ENCODE assay signal across 20 cellular contexts in genomic region chr1:41475346-41475745, GRCh38. TPM values are rescaled to one million over a fixed set of nuclear protein-coding genes. Genes with fewer than 3 reads are reported as not detected.
DNase-seq lines count a peak whose midpoint lies in the region; ATAC-seq and TF ChIP-seq lines count a peak whose summit lies in the region.
"Had no signal": no experiment of that assay in that cellular context is flagged by ENCODE, and none has a peak within 500 bp of the region (broad histone marks: within the 10 kb centered on the region; RNA-seq: fewer than 3 reads in every experiment).

No MANE protein-coding gene starts in this region.

- H3K27me3 ChIP-seq in muscle layer of colon (ENCODE audit: control insufficient read depth in 1 of 2, insufficient read depth in 2 of 2, low read length in 2 of 2) (no peaks in the 10 kb centered on the region), spleen (replicated peaks in 1 of 7) (no peaks in the 10 kb centered on the region)
- H3K27me3 ChIP-seq: dorsolateral prefrontal cortex had no signal

- H3K9me3 Mint-ChIP-seq in activated CD8-positive, alpha-beta T cell treated with anti-CD3 and anti-CD28 coated beads for 36 hours: no peaks in the 10 kb centered on the region
- H3K9me3 Mint-ChIP-seq: activated naive CD4-positive, alpha-beta T cell treated with anti-CD3 and anti-CD28 coated beads, Interleukin-2, amount 50 U/mL, for 72 hours; activated T-cell treated with anti-CD3 and anti-CD28 coated beads, Interleukin-2, amount 50 U/mL, for 24 hours; CD4-positive, alpha-beta memory T cell; HFFc6; memory B cell had no signal

- H3K36me3 ChIP-seq in muscle layer of colon (ENCODE audit: insufficient read depth, low read length): no peaks in the 10 kb centered on the region
- H3K36me3 ChIP-seq in spleen: no peaks in the 10 kb centered on the region

- intact Hi-C loops in spleen (cut with DNase I; ENCODE audit: low total_unique reads): no loop called here
- intact Hi-C loops in activated CD8-positive, alpha-beta T cell treated with anti-CD3 and anti-CD28 coated beads for 36 hours (cut with micrococcal nuclease): no loop called here

- no peaks in the 10 kb centered on the region for H3K36me3 Mint-ChIP-seq in activated CD8-positive, alpha-beta T cell treated with anti-CD3 and anti-CD28 coated beads for 36 hours (ENCODE audit: low read depth)
- H3K36me3 Mint-ChIP-seq: activated naive CD4-positive, alpha-beta T cell treated with anti-CD3 and anti-CD28 coated beads, Interleukin-2, amount 50 U/mL, for 72 hours; CD4-positive, alpha-beta memory T cell; memory B cell had no signal

- H3K4me1 ChIP-seq in muscle layer of colon (ENCODE audit: insufficient read depth, low read length) (peaks cover 44% of the 10 kb centered on the region), spleen (peaks cover 0 to 54% (median 19%) of the 10 kb centered on the region in 6 donors)

- DNase-seq in astrocyte of the hippocampus (ENCODE audit: low read depth, low spot score): peak; percentile 5
- DNase-seq in spleen: peak; percentile 46
- DNase-seq in NCI-H1092 (lab: John Stamatoyannopoulos, UW): no peak
- DNase-seq in activated CD8-positive, alpha-beta T cell treated with anti-CD3 and anti-CD28 coated beads for 36 hours: no peak
- DNase-seq: activated CD4-positive, alpha-beta T cell treated with anti-CD3 and anti-CD28 coated beads, Interleukin-2, amount 50 U/mL, for 4 hours; activated T-cell treated with anti-CD3 and anti-CD28 coated beads, Interleukin-2, amount 50 U/mL, for 24 hours; CD4-positive, alpha-beta memory T cell; Kasumi-1; NCI-H1417 treated with DMSO at 0.1 percent for 48 hours; NCI-H82 had no signal

- no peak overlapping the region for H3K9ac ChIP-seq in muscle layer of colon (ENCODE audit: low read length)

- POLR2A ChIA-PET in activated CD8-positive, alpha-beta T cell treated with anti-CD3 and anti-CD28 coated beads for 36 hours (lab: Charles Lee): interaction anchor here (0.8 to 2.0 kb wide), 2 partner anchors 17 to 235 kb away, joined by 5 to 6 read pairs; no protein-coding TSS in a partner anchor

- 59 to 79% (median 68%) methylated on average over 4 of the region's 4 CpGs for whole genome bisulfite sequencing in spleen, 5 donors

- no peaks in the 10 kb centered on the region for H3K4me1 Mint-ChIP-seq in activated CD8-positive, alpha-beta T cell treated with anti-CD3 and anti-CD28 coated beads for 36 hours (ENCODE audit: low read depth)
- H3K4me1 Mint-ChIP-seq: CD4-positive, alpha-beta memory T cell; memory B cell had no signal

- no peak overlapping the region for H3K27ac Mint-ChIP-seq in activated CD8-positive, alpha-beta T cell treated with anti-CD3 and anti-CD28 coated beads for 36 hours
- H3K27ac Mint-ChIP-seq: activated naive CD4-positive, alpha-beta T cell treated with anti-CD3 and anti-CD28 coated beads, Interleukin-2, amount 50 U/mL, for 72 hours; activated T-cell treated with anti-CD3 and anti-CD28 coated beads, Interleukin-2, amount 50 U/mL, for 24 hours; memory B cell had no signal

- ATAC-seq in HG03159 (IDR thresholded peaks at IDR 0.05; ENCODE audit: unreplicated experiment) (no peak), HG02885 (IDR thresholded peaks at IDR 0.05; ENCODE audit: poor library complexity, unreplicated experiment) (no peak)
- ATAC-seq in activated CD8-positive, alpha-beta T cell treated with anti-CD3 and anti-CD28 coated beads for 36 hours: no peak
- ATAC-seq: activated naive CD4-positive, alpha-beta T cell treated with anti-CD3 and anti-CD28 coated beads, Interleukin-2, amount 50 U/mL, for 72 hours; Panc1 had no signal

- H3K4me3 ChIP-seq in muscle layer of colon (ENCODE audit: low read depth in 1 of 2, low read length in 2 of 2): no peak overlapping the region
- no peak overlapping the region for H3K4me3 ChIP-seq in spleen
- H3K4me3 ChIP-seq: dorsolateral prefrontal cortex had no signal

- TF ChIP-seq POLR2A in spleen (IDR thresholded peaks at IDR 0.05): no peak

- no peaks in the 10 kb centered on the region for H3K27me3 Mint-ChIP-seq in activated CD8-positive, alpha-beta T cell treated with anti-CD3 and anti-CD28 coated beads for 36 hours

- CTCF ChIA-PET in activated CD8-positive, alpha-beta T cell treated with anti-CD3 and anti-CD28 coated beads for 36 hours (lab: Charles Lee): interaction anchor here (0.6 to 2.7 kb wide), 3 partner anchors 14 to 42 kb away, joined by 3 to 15 read pairs (median 5); no protein-coding TSS in a partner anchor

- H3K27ac ChIP-seq in 22Rv1: peak overlapping the region; percentile 84
- H3K27ac ChIP-seq in muscle layer of colon (ENCODE audit: low read depth, low read length): peak overlapping the region; percentile 95
- no peak overlapping the region for H3K27ac ChIP-seq in spleen

- TF ChIP-seq CTCF in 22Rv1 (IDR thresholded peaks at IDR 0.05) (no peak), spleen (IDR thresholded peaks at IDR 0.05 in 8 of 11, conservative IDR thresholded peaks at IDR 0.05 in 3 of 11) (no peak)
- no peak for TF ChIP-seq CTCF in activated CD8-positive, alpha-beta T cell treated with anti-CD3 and anti-CD28 coated beads for 36 hours (IDR thresholded peaks at IDR 0.05)

- H3K9me3 ChIP-seq in muscle layer of colon (ENCODE audit: low read length): no peaks in the 10 kb centered on the region
- no peaks in the 10 kb centered on the region for H3K9me3 ChIP-seq in spleen

- no peak overlapping the region for H3K4me3 Mint-ChIP-seq in activated CD8-positive, alpha-beta T cell treated with anti-CD3 and anti-CD28 coated beads for 36 hours
- H3K4me3 Mint-ChIP-seq: activated T-cell treated with anti-CD3 and anti-CD28 coated beads, Interleukin-2, amount 50 U/mL, for 24 hours; CD4-positive, alpha-beta memory T cell; HFFc6; memory B cell had no signal

RNA-seq across cellular contexts. Expression of gene EDN2, which starts 9.1 kb away (rescaled TPM):
- not detected for total RNA-seq in spleen
- not detected for polyA plus RNA-seq in spleen
- total RNA-seq in activated CD8-positive, alpha-beta T cell treated with anti-CD3 and anti-CD28 coated beads for 36 hours: not detected
- total RNA-seq: activated naive CD4-positive, alpha-beta T cell treated with anti-CD3 and anti-CD28 coated beads, Interleukin-2, amount 50 U/mL, for 72 hours; CD4-positive, alpha-beta memory T cell; HFFc6; HT1080 had no signal
- polyA plus RNA-seq: CD4-positive, alpha-beta memory T cell had no signal

Comparison
In these comparisons a context has a peak if more than half of its experiments do, and no peak if none do; other contexts are left out.
1. H3K27ac ChIP-seq: peak in 22Rv1 (single experiment) and muscle layer of colon (single experiment); none in spleen (0 of 8).
2. DNase-seq: peak in astrocyte of the hippocampus (single experiment) and spleen (single experiment); none in NCI-H1092 (single experiment) and activated CD8-positive, alpha-beta T cell treated with anti-CD3 and anti-CD28 coated beads for 36 hours (single experiment).